ENCODE assay signal across 12 cellular contexts in the genomic region with DNA sequence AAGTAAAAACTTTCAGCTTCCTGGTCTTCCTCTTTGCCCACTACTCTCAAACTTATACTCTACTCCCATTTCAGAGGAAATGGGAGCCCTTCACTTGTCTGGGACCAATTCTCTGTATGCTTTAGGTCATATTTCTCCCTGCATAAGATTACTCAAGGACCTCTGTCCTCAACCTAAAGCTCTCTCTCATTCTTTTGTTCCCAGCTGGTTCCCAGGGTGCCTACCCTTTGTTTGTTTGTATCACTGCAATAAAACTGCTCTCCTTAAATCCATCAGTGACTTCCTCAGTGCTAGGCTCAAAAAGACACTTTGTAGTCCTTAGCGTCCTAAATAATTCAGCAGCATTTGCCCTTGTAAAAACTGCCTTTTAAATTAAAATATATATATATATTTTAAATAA. TPM values are rescaled to one million over a fixed set of nuclear protein-coding genes. Genes with fewer than 3 reads are reported as not detected.
DNase-seq lines count a peak whose midpoint lies in the region; ATAC-seq and TF ChIP-seq lines count a peak whose summit lies in the region.
"Had no signal": no experiment of that assay in that cellular context is flagged by ENCODE, and none has a peak within 500 bp of the region (broad histone marks: within the 10 kb centered on the region; RNA-seq: fewer than 3 reads in every experiment).

No MANE protein-coding gene starts in this region.

- no TSS peak for BruUV-seq in PC-3 (replicated peaks; lab: Mats Ljungman, UMichigan)

- peaks cover 48% of the 10 kb centered on the region for H3K36me3 ChIP-seq in left ventricle myocardium inferior
- peaks cover 0 to 63% (median 51%) of the 10 kb centered on the region in 9 donors for H3K36me3 ChIP-seq in heart left ventricle
- H3K36me3 ChIP-seq in PC-3 (ENCODE audit: low read depth, low read length): peaks cover 42% of the 10 kb centered on the region
- H3K36me3 ChIP-seq in transverse colon: peaks cover 0 to 25% (median 10%) of the 10 kb centered on the region in 4 donors

- WGBS in heart left ventricle, 4 donors: 64 to 82% (median 71%) methylated on average over 1 of the region's 1 CpG
- 25 to 35% methylated on average over 1 of the region's 1 CpG for WGBS in transverse colon (ENCODE audit: low coverage in 1 of 2), 2 donors

- intact Hi-C loops in left ventricle myocardium inferior (cut with micrococcal nuclease) (no loop called here), heart left ventricle (cut with DNase I) (loop anchor here in 1 of 10 donors (5.0 kb wide), 1 partner anchor 36 kb away; a partner anchor contains a TSS), PC-3 (cut with micrococcal nuclease) (loop anchor here (5.0 kb wide), 1 partner anchor 36 kb away; a partner anchor contains a TSS), transverse colon (cut with DNase I; ENCODE audit: low total_unique reads) (no loop called here)

- peak overlapping the region; percentile 73 for H3K27ac Mint-ChIP-seq in glutamatergic neuron (ENCODE audit: unreplicated experiment)

- TF ChIP-seq POLR2A in heart left ventricle (IDR thresholded peaks at IDR 0.05): no peak
- no peak for TF ChIP-seq POLR2A in transverse colon (IDR thresholded peaks at IDR 0.05)

- H4K20me1 ChIP-seq in PC-3 (ENCODE audit: low read length): peaks cover 46% of the 10 kb centered on the region

- H3K9me3 ChIP-seq in left ventricle myocardium inferior (replicated peaks) (no peaks in the 10 kb centered on the region), heart left ventricle (no peaks in the 10 kb centered on the region), PC-3 (ENCODE audit: low read length) (no peaks in the 10 kb centered on the region), transverse colon (no peaks in the 10 kb centered on the region)

- H3K4me3 ChIP-seq in left ventricle myocardium inferior (peak overlapping the region; percentile 87), heart left ventricle (peak overlapping the region in 1 of 12 donors; percentile 64), PC-3 (ENCODE audit: low read length) (peak overlapping the region; percentile 77), transverse colon (peak overlapping the region in 1 of 4 donors; percentile 69)

- H3F3A ChIP-seq in PC-3 (ENCODE audit: low read length, unreplicated experiment): no peaks in the 10 kb centered on the region

- peak overlapping the region; percentile 96; the same call in 1 of the 2 replicates for H3K9ac ChIP-seq in PC-3 (ENCODE audit: low read length)

- CTCF ChIA-PET in PC-3 (lab: Charles Lee): interaction anchor here (0.6 to 1.3 kb wide), 2 partner anchors 25 to 35 kb away, joined by 3 to 12 read pairs; a partner anchor contains a TSS

- H3K4me3 Mint-ChIP-seq in glutamatergic neuron (ENCODE audit: unreplicated experiment): peak overlapping the region; percentile 89

- H3K4me1 ChIP-seq in left ventricle myocardium inferior: peaks cover 96% of the 10 kb centered on the region
- H3K4me1 ChIP-seq in heart left ventricle: peaks cover 0 to 71% (median 62%) of the 10 kb centered on the region in 12 donors
- peaks cover 41% of the 10 kb centered on the region for H3K4me1 ChIP-seq in PC-3 (ENCODE audit: insufficient read depth, low read length)
- H3K4me1 ChIP-seq in transverse colon: peaks cover 32 to 51% (median 40%) of the 10 kb centered on the region in 4 donors

- TF ChIP-seq CTCF in left ventricle myocardium inferior (IDR thresholded peaks at IDR 0.05; ENCODE audit: borderline replicate concordance) (no peak), heart left ventricle (IDR thresholded peaks at IDR 0.05) (no peak), PC-3 (conservative IDR thresholded peaks at IDR 0.05; ENCODE audit: low read depth, low read length) (no peak), glutamatergic neuron (IDR thresholded peaks at IDR 0.05; ENCODE audit: partially characterized antibody, unreplicated experiment) (no peak), transverse colon (IDR thresholded peaks at IDR 0.05) (no peak)

- in situ Hi-C loops in transverse colon (cut with MboI; ENCODE audit: low pct_ligation_motif_present in 1 of 4, low pct_unique_long_range_greater_than_20kb in 1 of 4, low sequenced_read_pairs in 3 of 4): no loop called here

- peaks cover 91% of the 10 kb centered on the region for H3K79me2 ChIP-seq in PC-3 (ENCODE audit: low read length)

- no peaks in the 10 kb centered on the region for H3K9me2 ChIP-seq in PC-3 (replicated peaks; ENCODE audit: low read length)

- no peak for DNase-seq in left ventricle myocardium inferior
- no peak for DNase-seq in heart left ventricle
- peak; percentile 51 for DNase-seq in PC-3
- DNase-seq in glutamatergic neuron: no peak
- no peak for DNase-seq in transverse colon
- no peak for DNase-seq in NK-92 treated with Interleukin-12 subunit alpha and Interleukin-12 subunit beta, amount 100 ng/mL, for 24 hours (lab: John Stamatoyannopoulos, UW)
- DNase-seq: effector memory CD4-positive, alpha-beta T cell; left ventricle myocardium superior had no signal

- POLR2A ChIA-PET in PC-3 (lab: Charles Lee; ENCODE audit: unreplicated experiment): interaction anchor here (0.7 kb wide), 1 partner anchor 117 kb away, joined by 5 read pairs; no protein-coding TSS in a partner anchor

- H3K27ac ChIP-seq in left ventricle myocardium inferior (replicated peaks) (no peak overlapping the region), heart left ventricle (no peak overlapping the region), PC-3 (ENCODE audit: low read length) (peak overlapping the region; percentile 27; the same call in 1 of the 2 replicates), transverse colon (peak overlapping the region; percentile 32 to 99 (median 97))

- peaks cover 5% of the 10 kb centered on the region for H3K27me3 Mint-ChIP-seq in glutamatergic neuron (ENCODE audit: unreplicated experiment)

- H3K4me1 Mint-ChIP-seq in glutamatergic neuron (ENCODE audit: low read depth, unreplicated experiment): peaks cover 13% of the 10 kb centered on the region

- H3K36me3 Mint-ChIP-seq in glutamatergic neuron (ENCODE audit: unreplicated experiment): peaks cover 5% of the 10 kb centered on the region

- H3K27me3 ChIP-seq in left ventricle myocardium inferior (ENCODE audit: low read depth): no peaks in the 10 kb centered on the region
- H3K27me3 ChIP-seq in heart left ventricle: no peaks in the 10 kb centered on the region
- no peaks in the 10 kb centered on the region for H3K27me3 ChIP-seq in PC-3 (ENCODE audit: low read length)
- no peaks in the 10 kb centered on the region for H3K27me3 ChIP-seq in transverse colon

- peaks cover 4% of the 10 kb centered on the region for H3K9me3 Mint-ChIP-seq in glutamatergic neuron (ENCODE audit: unreplicated experiment)

- H2AFZ ChIP-seq in PC-3 (ENCODE audit: low read length): no peak overlapping the region

- H3K4me2 ChIP-seq in PC-3 (ENCODE audit: low read length): peak overlapping the region; percentile 97

- ATAC-seq in heart left ventricle: no peak
- ATAC-seq in PC-3: peak; percentile 22
- ATAC-seq in GM19395 (IDR thresholded peaks at IDR 0.05; ENCODE audit: unreplicated experiment): no peak
- ATAC-seq in GM19351 (IDR thresholded peaks at IDR 0.05; ENCODE audit: unreplicated experiment): no peak
- ATAC-seq: left ventricle myocardium superior had no signal

- TF ChIP-seq EP300 in transverse colon (IDR thresholded peaks at IDR 0.05; ENCODE audit: low read depth): no peak

RNA-seq across cellular contexts. Expression of a gene that starts 2.9 kb away (rescaled TPM):
- total RNA-seq in left ventricle myocardium inferior (120 TPM), heart left ventricle (100 to 1,000 TPM in 8 of 9 donors, 10 to 100 TPM in 1; 93.2 to 149 (median 116) TPM), PC-3 (2014; rRNA removed) (99.3 and 114 TPM in 2 replicates), glutamatergic neuron (ENCODE audit: unreplicated experiment) (156 TPM), transverse colon (10 to 100 TPM; 27.7 to 58.3 (median 44.5) TPM)
- 100 to 1,000 TPM; 119 to 142 TPM for polyA plus RNA-seq in heart left ventricle

RNA-seq across cellular contexts. Expression of a gene that starts 19.1 kb away (rescaled TPM):
- total RNA-seq in left ventricle myocardium inferior (0.19 TPM), heart left ventricle (under 1 TPM in 4 of 9 donors, not detected in 5; 0.13 to 0.35 (median 0.23) TPM), PC-3 (2014; rRNA removed) (not detected in 2 replicates), glutamatergic neuron (ENCODE audit: unreplicated experiment) (not detected), transverse colon (under 1 TPM in 1 of 4 donors, not detected in 3; 0.27 TPM)
- polyA plus RNA-seq in heart left ventricle: under 1 TPM; 0.07 to 0.11 TPM
- total RNA-seq: LHCN-M2, urinary bladder had no signal

RNA-seq across cellular contexts. Expression of a gene that starts 34.4 kb away (rescaled TPM):
- total RNA-seq in left ventricle myocardium inferior (15.5 TPM), heart left ventricle (10 to 100 TPM in 6 of 9 donors, 1 to 10 TPM in 3; 5.9 to 18.9 (median 13.6) TPM), PC-3 (2014; rRNA removed) (6.6 and 11.0 TPM in 2 replicates), glutamatergic neuron (ENCODE audit: unreplicated experiment) (7.4 TPM), transverse colon (10 to 100 TPM in 3 of 4 donors, 1 to 10 TPM in 1; 6.8 to 28.8 (median 21.3) TPM)
- 1 to 10 TPM; 4.8 to 5.4 TPM for polyA plus RNA-seq in heart left ventricle

RNA-seq across cellular contexts. Expression of a gene that starts 34.7 kb away (rescaled TPM):
- total RNA-seq in left ventricle myocardium inferior (69.6 TPM), heart left ventricle (100 to 1,000 TPM in 1 of 9 donors, 10 to 100 TPM in 8; 38.7 to 107 (median 80.8) TPM), PC-3 (2014; rRNA removed) (83.7 and 85.8 TPM in 2 replicates), glutamatergic neuron (ENCODE audit: unreplicated experiment) (8.0 TPM), transverse colon (100 to 1,000 TPM in 3 of 4 donors, 10 to 100 TPM in 1; 38.4 to 156 (median 131) TPM)
- 100 to 1,000 TPM in 1 of 2 donors, 10 to 100 TPM in 1; 78.2 to 145 TPM for polyA plus RNA-seq in heart left ventricle

Comparison
In these comparisons a context has a peak if more than half of its experiments do, and no peak if none do; other contexts are left out.
1. H3K27ac ChIP-seq: peak in PC-3 (single experiment) and transverse colon (4 of 4); none in left ventricle myocardium inferior (single experiment) and heart left ventricle (0 of 12).